ENCODE assay signal across 8 cellular contexts in genomic region chr2:126776701-126777619, GRCh38.
A peak's percentile ranks its signal among the peaks of the same experiment; 100 is the strongest.
DNase-seq lines count a peak whose midpoint lies in the region; ATAC-seq and TF ChIP-seq lines count a peak whose summit lies in the region.

No MANE protein-coding gene starts in this region.

- H3K9me3 ChIP-seq in left lung, result no peaks in the 10 kb centered on the region

- POLR2A ChIA-PET in AG04449 (lab: Yijun Ruan, JAX), result interaction anchor here (0.8 kb wide), 1 partner anchor 249 kb away, joined by 3 read pairs; no protein-coding TSS in a partner anchor

- intact Hi-C loops in left lung (cut with DNase I), result no loop called here

- peaks cover 0 to 18% of the 10 kb centered on the region in 2 donors for H3K4me1 ChIP-seq in left lung

- CTCF ChIA-PET in AG04449 (lab: Yijun Ruan, JAX), result interaction anchor here (0.7 to 5.4 kb wide), 12 partner anchors 11 to 447 kb away, joined by 3 to 106 read pairs (median 3); no protein-coding TSS in a partner anchor

- H3K36me3 ChIP-seq in left lung, result no peaks in the 10 kb centered on the region

- H3K27me3 ChIP-seq in left lung, result peaks cover 0 to 5% of the 10 kb centered on the region in 2 donors

- no peak for DNase-seq in AG04449 (ENCODE audit: low read depth, low spot score)
- peak; percentile 90 for DNase-seq in NCI-H2227 (lab: John Stamatoyannopoulos, UW; ENCODE audit: unreplicated experiment)
- peak; percentile 80 for DNase-seq in activated CD4-positive, alpha-beta T cell treated with anti-CD3 and anti-CD28 coated beads, Interleukin-2, amount 50 U/mL, for 1 hour
- peak; percentile 81 for DNase-seq in dermis blood vessel endothelial cell
- DNase-seq in left lung, result peak; percentile 84 to 97
- peak; percentile 84 to 86 for DNase-seq in stimulated activated CD4-positive, alpha-beta T cell treated with anti-CD3 and anti-CD28 coated beads, Interleukin-2, amount 100 ng/mL, for 24 hours

- peak overlapping the region in 1 of 2 donors; percentile 77 for H3K27ac ChIP-seq in left lung

- TF ChIP-seq CTCF in AG04449 (IDR thresholded peaks at IDR 0.05; ENCODE audit: insufficient read depth, low read length, missing control alignments), result peak; percentile 97
- TF ChIP-seq CTCF in left lung (IDR thresholded peaks at IDR 0.05), result peak; percentile 86 to 88

- H3K4me3 ChIP-seq in AG04449 (ENCODE audit: low read depth, low read length) (peak overlapping the region; percentile 55), left lung (peak overlapping the region; percentile 54 to 60)

- ATAC-seq in GM18511 (IDR thresholded peaks at IDR 0.05; ENCODE audit: unreplicated experiment) (peak; percentile 86), HG03045 (IDR thresholded peaks at IDR 0.05; ENCODE audit: unreplicated experiment) (peak; percentile 87), left lung (peak; percentile 97)
